In genomic region chr9:91156451-91157234, GRCh38 we compare ENCODE assay signal across 19 cellular contexts.
DNase-seq lines count a peak whose midpoint lies in the region; ATAC-seq and TF ChIP-seq lines count a peak whose summit lies in the region.
"Had no signal": no experiment of that assay in that cellular context is flagged by ENCODE, and none has a peak within 500 bp of the region (broad histone marks: within the 10 kb centered on the region; RNA-seq: fewer than 3 reads in every experiment).

No MANE protein-coding gene starts in this region.

- peak overlapping the region; percentile 67 for H3K27ac Mint-ChIP-seq in activated T-helper 17 cell treated with anti-CD3 and anti-CD28 coated beads, Interleukin-2, amount 50 U/mL, for 72 hours
- H3K27ac Mint-ChIP-seq: activated naive CD4-positive, alpha-beta T cell treated with anti-CD3 and anti-CD28 coated beads, Interleukin-2, amount 50 U/mL, for 24 hours; GM23338 had no signal

- H3K9me3 Mint-ChIP-seq in activated T-helper 17 cell treated with anti-CD3 and anti-CD28 coated beads, Interleukin-2, amount 50 U/mL, for 72 hours = peaks cover 3% of the 10 kb centered on the region
- H3K9me3 Mint-ChIP-seq: activated naive CD4-positive, alpha-beta T cell treated with anti-CD3 and anti-CD28 coated beads, Interleukin-2, amount 50 U/mL, for 24 hours; naive thymus-derived CD8-positive, alpha-beta T cell had no signal

- DNase-seq in activated CD8-positive, alpha-beta memory T cell treated with anti-CD3 and anti-CD28 coated beads for 24 hours = peak; percentile 56
- no peak for DNase-seq in activated CD8-positive, alpha-beta memory T cell treated with anti-CD3 and anti-CD28 coated beads, Interleukin-2, amount 50 U/mL, for 48 hours
- DNase-seq in left lung (peak in 1 of 2 donors; percentile 42), stomach (peak; percentile 37), DMS114 treated with DMSO at 0.1 percent for 48 hours (lab: John Stamatoyannopoulos, UW; ENCODE audit: unreplicated experiment) (no peak)
- DNase-seq: CD4-positive, CD25-positive, alpha-beta regulatory T cell; foreskin melanocyte; left ventricle myocardium superior; MG63; naive thymus-derived CD8-positive, alpha-beta T cell; NCI-H2029; NCI-H524 treated with DMSO at 0.1 percent for 48 hours; stimulated activated CD4-positive, alpha-beta T cell treated with anti-CD3 and anti-CD28 coated beads, Interleukin-15, amount 100 ng/mL, for 24 hours had no signal

- H3K4me1 Mint-ChIP-seq in activated T-helper 17 cell treated with anti-CD3 and anti-CD28 coated beads, Interleukin-2, amount 50 U/mL, for 72 hours = peaks cover 22% of the 10 kb centered on the region

- no peaks in the 10 kb centered on the region for H3K36me3 ChIP-seq in left lung
- H3K36me3 ChIP-seq in stomach = no peaks in the 10 kb centered on the region
- H3K36me3 ChIP-seq: MG63 had no signal

- H3K27me3 ChIP-seq in left lung = no peaks in the 10 kb centered on the region
- H3K27me3 ChIP-seq in stomach = no peaks in the 10 kb centered on the region
- H3K27me3 ChIP-seq: MG63 had no signal

- no peak overlapping the region for H3K4me3 Mint-ChIP-seq in activated T-helper 17 cell treated with anti-CD3 and anti-CD28 coated beads, Interleukin-2, amount 50 U/mL, for 72 hours
- H3K4me3 Mint-ChIP-seq: activated naive CD4-positive, alpha-beta T cell treated with anti-CD3 and anti-CD28 coated beads, Interleukin-2, amount 50 U/mL, for 24 hours; CD4-positive, CD25-positive, alpha-beta regulatory T cell; GM23338 had no signal

- no peaks in the 10 kb centered on the region for H3K27me3 Mint-ChIP-seq in activated T-helper 17 cell treated with anti-CD3 and anti-CD28 coated beads, Interleukin-2, amount 50 U/mL, for 72 hours
- H3K27me3 Mint-ChIP-seq: activated naive CD4-positive, alpha-beta T cell treated with anti-CD3 and anti-CD28 coated beads, Interleukin-2, amount 50 U/mL, for 24 hours; CD4-positive, CD25-positive, alpha-beta regulatory T cell; naive thymus-derived CD8-positive, alpha-beta T cell had no signal

- 64 to 78% (median 68%) methylated on average over 10 of the region's 10 CpGs for WGBS in stomach, 5 donors

- H3K4me1 ChIP-seq in left lung = peaks cover 0 to 11% of the 10 kb centered on the region in 2 donors
- peaks cover 7 to 15% (median 8%) of the 10 kb centered on the region in 4 donors for H3K4me1 ChIP-seq in stomach

- no peak for TF ChIP-seq EP300 in stomach (IDR thresholded peaks at IDR 0.05)

- no peak for TF ChIP-seq CTCF in left lung (IDR thresholded peaks at IDR 0.05)
- TF ChIP-seq CTCF in stomach (IDR thresholded peaks at IDR 0.05) = no peak

- H3K4me3 ChIP-seq in left lung = no peak overlapping the region
- H3K4me3 ChIP-seq in stomach = no peak overlapping the region
- H3K4me3 ChIP-seq: GM23338, MG63, SK-N-MC had no signal

- TF ChIP-seq POLR2A in stomach (IDR thresholded peaks at IDR 0.05) = no peak

- H3K27ac ChIP-seq in left lung (no peak overlapping the region), stomach (no peak overlapping the region)
- H3K27ac ChIP-seq: SK-N-MC had no signal

- H3K36me3 Mint-ChIP-seq in activated T-helper 17 cell treated with anti-CD3 and anti-CD28 coated beads, Interleukin-2, amount 50 U/mL, for 72 hours (ENCODE audit: low read depth) = no peaks in the 10 kb centered on the region
- H3K36me3 Mint-ChIP-seq: activated naive CD4-positive, alpha-beta T cell treated with anti-CD3 and anti-CD28 coated beads, Interleukin-2, amount 50 U/mL, for 24 hours; CD4-positive, CD25-positive, alpha-beta regulatory T cell; naive thymus-derived CD8-positive, alpha-beta T cell had no signal

- ATAC-seq in activated T-helper 17 cell treated with anti-CD3 and anti-CD28 coated beads, Interleukin-2, amount 50 U/mL, for 72 hours (replicated peaks) = peak; percentile 54
- ATAC-seq in left lung = peak; percentile 77
- no peak for ATAC-seq in HG03342 (IDR thresholded peaks at IDR 0.05; ENCODE audit: unreplicated experiment)
- no peak for ATAC-seq in GM18498 (IDR thresholded peaks at IDR 0.05; ENCODE audit: unreplicated experiment)
- ATAC-seq: GM23338; left ventricle myocardium superior; naive thymus-derived CD8-positive, alpha-beta T cell had no signal

- intact Hi-C loops in left lung (cut with DNase I) = no loop called here
- intact Hi-C loops in stomach (cut with DNase I; ENCODE audit: low total_unique reads) = no loop called here

- peaks cover 0 to 4% of the 10 kb centered on the region in 2 donors for H3K9me3 ChIP-seq in left lung
- H3K9me3 ChIP-seq in stomach = no peaks in the 10 kb centered on the region
- H3K9me3 ChIP-seq: MG63 had no signal

Comparison
In these comparisons a context has a peak if more than half of its experiments do, and no peak if none do; other contexts are left out.
1. DNase-seq: peak in activated CD8-positive, alpha-beta memory T cell treated with anti-CD3 and anti-CD28 coated beads for 24 hours (single experiment) and stomach (single experiment); none in activated CD8-positive, alpha-beta memory T cell treated with anti-CD3 and anti-CD28 coated beads, Interleukin-2, amount 50 U/mL, for 48 hours (single experiment) and DMS114 treated with DMSO at 0.1 percent for 48 hours (single experiment).
2. ATAC-seq: peak in activated T-helper 17 cell treated with anti-CD3 and anti-CD28 coated beads, Interleukin-2, amount 50 U/mL, for 72 hours (single experiment) and left lung (single experiment); none in HG03342 (single experiment) and GM18498 (single experiment).